In genomic region chr19:58581227-58582141, GRCh38 we compare ENCODE assay signal across 8 cellular contexts. TPM values are rescaled to one million over a fixed set of nuclear protein-coding genes. Genes with fewer than 3 reads are reported as not detected.
A peak's percentile ranks its signal among the peaks of the same experiment; 100 is the strongest.
DNase-seq lines count a peak whose midpoint lies in the region; ATAC-seq and TF ChIP-seq lines count a peak whose summit lies in the region.

No MANE protein-coding gene starts in this region.

- no peak overlapping the region for H3K4me2 ChIP-seq in GM23338

- no peaks in the 10 kb centered on the region for H3K9me2 ChIP-seq in GM23338 (ENCODE audit: insufficient read depth)

- peaks cover 23% of the 10 kb centered on the region for H3K79me2 ChIP-seq in GM23338 (replicated peaks; ENCODE audit: insufficient read depth)

- CTCF ChIA-PET in BJ (lab: Yijun Ruan, JAX) = interaction anchor here (0.9 to 6.7 kb wide), 5 partner anchors 26 to 81 kb away, joined by 3 to 66 read pairs (median 7); partner anchors contain the start of genes CHMP2A and ZBTB45

- H3K36me3 ChIP-seq in BJ (ENCODE audit: control insufficient read depth, insufficient read depth, low read length) = peaks cover 10% of the 10 kb centered on the region
- no peaks in the 10 kb centered on the region; the same call in 1 of the 2 replicates for H3K36me3 ChIP-seq in GM23338 (ENCODE audit: insufficient read depth)

- POLR2A ChIA-PET in BJ (lab: Charles Lee) = no interaction called here

- peak; percentile 63 for DNase-seq in BJ (ENCODE audit: low read depth)
- DNase-seq in GM23338 (ENCODE audit: low spot score) = peak; percentile 96
- DNase-seq in T-helper 2 cell = peak; percentile 69 to 92 (median 81)
- peak; percentile 90 to 94 for DNase-seq in cardiac fibroblast (ENCODE audit: low read depth in 2 of 2)
- DNase-seq in left kidney (ENCODE audit: low read depth, low spot score) = peak; percentile 93
- peak; percentile 92 to 95 for DNase-seq in stimulated activated CD4-positive, alpha-beta T cell treated with anti-CD3 and anti-CD28 coated beads, Interleukin-2, amount 100 ng/mL, for 48 hours
- no peak for DNase-seq in NK-92 (lab: John Stamatoyannopoulos, UW; ENCODE audit: unreplicated experiment)
- DNase-seq in COR-L47 (lab: John Stamatoyannopoulos, UW) = no peak

- peaks cover 6% of the 10 kb centered on the region; the same call in 1 of the 2 replicates for H3F3A ChIP-seq in GM23338 (replicated peaks; ENCODE audit: low read depth)

- 0 out of 2 replicates have a peak, but pooled peaks cover 13% of the 10 kb centered on the region for H4K20me1 ChIP-seq in GM23338 (replicated peaks; ENCODE audit: insufficient read depth)

- H3K4me1 Mint-ChIP-seq in GM23338 = peaks cover 12% of the 10 kb centered on the region

- H3K27ac ChIP-seq in GM23338 (ENCODE audit: low read depth) = no peak overlapping the region

- H3K9me3 Mint-ChIP-seq in GM23338 = peaks cover 3% of the 10 kb centered on the region; the same call in 1 of the 3 replicates

- no peak overlapping the region for H2AFZ ChIP-seq in GM23338

- H3K27me3 ChIP-seq in BJ (ENCODE audit: control insufficient read depth, insufficient read depth, low read length) = no peaks in the 10 kb centered on the region
- H3K27me3 ChIP-seq in GM23338 (ENCODE audit: insufficient read depth) = no peaks in the 10 kb centered on the region

- H3K4me1 ChIP-seq in GM23338 (ENCODE audit: insufficient read depth) = no peaks in the 10 kb centered on the region

- peaks cover 10% of the 10 kb centered on the region for H3K27me3 Mint-ChIP-seq in GM23338 (ENCODE audit: insufficient read depth, low read depth, poor library complexity)

- TF ChIP-seq CTCF in BJ (IDR thresholded peaks at IDR 0.05; ENCODE audit: insufficient read depth, low read depth, low read length) (peak; percentile 99), GM23338 (conservative IDR thresholded peaks at IDR 0.05; ENCODE audit: low read depth in 2 of 2) (peak; percentile 99 to 100), cardiac fibroblast (IDR thresholded peaks at IDR 0.05; ENCODE audit: low read depth, low read length) (peak; percentile 99)

- peak overlapping the region; percentile 12; the same call in 1 of the 3 replicates for H3K4me3 Mint-ChIP-seq in GM23338

- H3K4me3 ChIP-seq in BJ (ENCODE audit: low read depth, low read length) (no peak overlapping the region), GM23338 (no peak overlapping the region), cardiac fibroblast (replicated peaks in 1 of 2; ENCODE audit: low read depth in 2 of 2, low read length in 2 of 2) (no peak overlapping the region)

- H3K27ac Mint-ChIP-seq in GM23338 = peak overlapping the region; percentile 91

- H3K36me3 Mint-ChIP-seq in GM23338 (ENCODE audit: low read depth) = peaks cover 22% of the 10 kb centered on the region

- peak; percentile 97 for ATAC-seq in GM23338

TF ChIP-seq in GM23338, 12 proteins besides CTCF, POLR2A, EP300 and RAD21:
- TF ChIP-seq CREB1 (CRISPR knock-in tag; IDR thresholded peaks at IDR 0.05; ENCODE audit: low read depth) (peak; percentile 57; the same call in 1 of the 2 replicates), EZH2 (IDR thresholded peaks at IDR 0.05; ENCODE audit: low read depth, unreplicated experiment) (no peak)

RNA-seq across cellular contexts. Expression of gene MZF1, which starts 8.3 kb away (rescaled TPM):
- 8.4 and 12.5 TPM in 2 replicates for polyA plus RNA-seq in BJ (2011; rRNA removed)
- 5.9 and 7.0 TPM in 2 replicates for polyA minus RNA-seq in BJ (2011; rRNA and poly(A)+ RNA removed)
- 17.8 and 21.8 TPM in 2 replicates for total RNA-seq in GM23338 (2014; rRNA removed; shearing (Covaris generic))
- polyA plus RNA-seq in GM23338 (2016; fragmentation: Nextera tagmentation; extraction: Ambion mirVana) = 10.2 and 10.8 TPM in 2 replicates

RNA-seq across cellular contexts. Expression of gene UBE2M, which starts 23.1 kb away (rescaled TPM):
- polyA plus RNA-seq in BJ (2011; rRNA removed) (66.6 and 76.3 TPM in 2 replicates), GM23338 (2016; fragmentation: Nextera tagmentation; extraction: Ambion mirVana) (27.6 and 39.8 TPM in 2 replicates)
- polyA minus RNA-seq in BJ (2011; rRNA and poly(A)+ RNA removed) = 53.8 and 64.6 TPM in 2 replicates
- total RNA-seq in GM23338 (2014; rRNA removed; shearing (Covaris generic)) = 43.7 and 64.5 TPM in 2 replicates

RNA-seq across cellular contexts. Expression of gene CHMP2A, which starts 26.6 kb away (rescaled TPM):
- polyA plus RNA-seq in BJ (2011; rRNA removed) = 153 and 174 TPM in 2 replicates
- polyA minus RNA-seq in BJ (2011; rRNA and poly(A)+ RNA removed) = 85.9 and 104 TPM in 2 replicates
- 78.6 and 92.2 TPM in 2 replicates for total RNA-seq in GM23338 (2014; rRNA removed; shearing (Covaris generic))
- 143 and 145 TPM in 2 replicates for polyA plus RNA-seq in GM23338 (2016; fragmentation: Nextera tagmentation; extraction: Ambion mirVana)

RNA-seq across cellular contexts. Expression of gene TRIM28, which starts 37.6 kb away (rescaled TPM):
- 210 and 476 TPM in 2 replicates for polyA plus RNA-seq in BJ (2011; rRNA removed)
- 908 and 1,175 TPM in 2 replicates for polyA minus RNA-seq in BJ (2011; rRNA and poly(A)+ RNA removed)
- 1,208 and 1,430 TPM in 2 replicates for total RNA-seq in GM23338 (2014; rRNA removed; shearing (Covaris generic))
- 920 and 1,022 TPM in 2 replicates for polyA plus RNA-seq in GM23338 (2016; fragmentation: Nextera tagmentation; extraction: Ambion mirVana)

Comparison
In these comparisons a context has a peak if more than half of its experiments do, and no peak if none do; other contexts are left out.
1. DNase-seq: peak in BJ (single experiment), GM23338 (single experiment), T-helper 2 cell (5 of 5), cardiac fibroblast (2 of 2), left kidney (single experiment) and stimulated activated CD4-positive, alpha-beta T cell treated with anti-CD3 and anti-CD28 coated beads, Interleukin-2, amount 100 ng/mL, for 48 hours (2 of 2); none in NK-92 (single experiment) and COR-L47 (single experiment).
2. Peak in every context shown above with its lines, with median percentiles within 50 percentile points of each other: CTCF ChIP-seq.